Comparison of ENCODE assay signal across 20 cellular contexts in genomic region chr10:120749032-120749431, GRCh38.
"Had no signal": no experiment of that assay in that cellular context is flagged by ENCODE, and none has a peak within 500 bp of the region (broad histone marks: within the 10 kb centered on the region; RNA-seq: fewer than 3 reads in every experiment).

No MANE protein-coding gene starts in this region.

- H3K4me3 Mint-ChIP-seq: naive B cell; nephron; stimulated activated effector memory CD8-positive, alpha-beta T cell treated with anti-CD3 and anti-CD28 coated beads, Interleukin-12 subunit alpha, Interleukin-12 subunit beta, amount 100 ng/mL, for 72 hours; type B pancreatic cell had no signal

- H3K4me1 Mint-ChIP-seq: nephron; stimulated activated effector memory CD8-positive, alpha-beta T cell treated with anti-CD3 and anti-CD28 coated beads, Interleukin-12 subunit alpha, Interleukin-12 subunit beta, amount 100 ng/mL, for 72 hours had no signal

- DNase-seq: effector CD4-positive, alpha-beta T cell; foreskin melanocyte; heart left ventricle; hippocampal formation; left colon; left ventricle myocardium superior; mesenchymal stem cell; midbrain; naive B cell; psoas muscle; retina; right lobe of liver; stimulated activated CD4-positive, alpha-beta T cell treated with anti-CD3 and anti-CD28 coated beads, Interleukin-4, amount 100 ng/mL, for 1 hour; stimulated activated CD8-positive, alpha-beta memory T cell treated with anti-CD3 and anti-CD28 coated beads, Interleukin-4, amount 100 ng/mL, for 48 hours; stimulated activated naive CD8-positive, alpha-beta T cell treated with anti-CD3 and anti-CD28 coated beads, Interleukin-15, Interleukin-2, amounts not matched to agents 100 U/mL and 50 U/mL, for 24 hours; thyroid gland; uterus had no signal

- H3K9me3 Mint-ChIP-seq: nephron; stimulated activated effector memory CD8-positive, alpha-beta T cell treated with anti-CD3 and anti-CD28 coated beads, Interleukin-12 subunit alpha, Interleukin-12 subunit beta, amount 100 ng/mL, for 72 hours had no signal

- H3K36me3 Mint-ChIP-seq: naive B cell; stimulated activated effector memory CD8-positive, alpha-beta T cell treated with anti-CD3 and anti-CD28 coated beads, Interleukin-12 subunit alpha, Interleukin-12 subunit beta, amount 100 ng/mL, for 72 hours; type B pancreatic cell had no signal

- H3K27ac Mint-ChIP-seq: naive B cell; nephron; stimulated activated effector memory CD8-positive, alpha-beta T cell treated with anti-CD3 and anti-CD28 coated beads, Interleukin-12 subunit alpha, Interleukin-12 subunit beta, amount 100 ng/mL, for 72 hours; type B pancreatic cell had no signal

- ATAC-seq: heart left ventricle; left colon; left ventricle myocardium superior; psoas muscle; right lobe of liver; stimulated activated effector memory CD8-positive, alpha-beta T cell treated with anti-CD3 and anti-CD28 coated beads, Interleukin-12 subunit alpha, Interleukin-12 subunit beta, amount 100 ng/mL, for 72 hours; stimulated activated naive CD8-positive, alpha-beta T cell treated with anti-CD3 and anti-CD28 coated beads, Interleukin-15, Interleukin-2, amounts not matched to agents 100 U/mL and 50 U/mL, for 24 hours had no signal
